8 cellular contexts compared by ENCODE assay signal in genomic region chr5:177085985-177086917, GRCh38. TPM values are rescaled to one million over a fixed set of nuclear protein-coding genes. Genes with fewer than 3 reads are reported as not detected.
A peak's percentile ranks its signal among the peaks of the same experiment; 100 is the strongest.
DNase-seq lines count a peak whose midpoint lies in the region; ATAC-seq and TF ChIP-seq lines count a peak whose summit lies in the region.

Gene FGFR4, plus strand, starts transcription at chr5:177086915. Its CDS starts 2,688 bp downstream, at chr5:177089603.

- peak; percentile 16 to 43 for DNase-seq in activated CD8-positive, alpha-beta memory T cell treated with anti-CD3 and anti-CD28 coated beads for 1 hour (ENCODE audit: extremely low read depth in 1 of 2, low read depth in 1 of 2)
- no peak for DNase-seq in activated CD8-positive, alpha-beta memory T cell treated with anti-CD3 and anti-CD28 coated beads for 24 hours
- DNase-seq in NOMO-1 treated with DMSO at 0.1 percent for 48 hours (lab: John Stamatoyannopoulos, UW; ENCODE audit: unreplicated experiment), result peak; percentile 47
- DNase-seq in activated T-cell treated with anti-CD3 and anti-CD28 coated beads, Interleukin-2, amount 50 U/mL, for 48 hours, result peak; percentile 66 to 73
- peak; percentile 28 for DNase-seq in fibroblast of the conjunctiva (ENCODE audit: low read depth)
- DNase-seq in osteocyte (ENCODE audit: extremely low spot score, unreplicated experiment), result no peak
- DNase-seq in type B pancreatic cell (ENCODE audit: extremely low spot score, unreplicated experiment), result no peak

- H3K9me3 Mint-ChIP-seq in osteocyte (ENCODE audit: unreplicated experiment), result no peaks in the 10 kb centered on the region
- H3K9me3 Mint-ChIP-seq in type B pancreatic cell, result no peaks in the 10 kb centered on the region

- H3K4me3 Mint-ChIP-seq in osteocyte (ENCODE audit: unreplicated experiment), result peak within 1 kb of the TSS; percentile 67
- peak within 1 kb of the TSS; percentile 80 for H3K4me3 Mint-ChIP-seq in type B pancreatic cell

- TF ChIP-seq CTCF in osteocyte (IDR thresholded peaks at IDR 0.05) (no peak), type B pancreatic cell (conservative IDR thresholded peaks at IDR 0.05) (no peak)

- H3K27ac Mint-ChIP-seq in osteocyte (ENCODE audit: unreplicated experiment) (no peak within 1 kb of the TSS), type B pancreatic cell (peak within 1 kb of the TSS; percentile 91)

- H3K27me3 Mint-ChIP-seq in osteocyte (ENCODE audit: unreplicated experiment) (peaks cover 20% of the 10 kb centered on the region), type B pancreatic cell (peaks cover 25% of the 10 kb centered on the region)

- peak; percentile 38 for ATAC-seq in HG03066 (IDR thresholded peaks at IDR 0.05; ENCODE audit: low read depth, unreplicated experiment)

- H3K4me1 Mint-ChIP-seq in osteocyte (ENCODE audit: unreplicated experiment), result peaks cover 17% of the 10 kb centered on the region
- H3K4me1 Mint-ChIP-seq in type B pancreatic cell (ENCODE audit: unreplicated experiment), result peaks cover 25% of the 10 kb centered on the region

- H3K36me3 Mint-ChIP-seq in osteocyte (ENCODE audit: unreplicated experiment) (no peaks in the 10 kb centered on the region), type B pancreatic cell (no peaks in the 10 kb centered on the region)

RNA-seq across cellular contexts. Expression of gene FGFR4, which starts in this region (rescaled TPM):
- total RNA-seq in osteocyte, result 1.1 and 1.7 TPM in 2 replicates
- 33.0 and 34.1 TPM in 2 replicates for total RNA-seq in type B pancreatic cell (ENCODE audit: low replicate concordance)

Comparison
In these comparisons a context has a peak if more than half of its experiments do, and no peak if none do; other contexts are left out.
1. RNA of gene FGFR4 (total RNA-seq): 33.0 to 34.1 TPM in type B pancreatic cell; 1.1 to 1.7 TPM in osteocyte; every median in the first group is over 10 times any median in the second.
2. DNase-seq: peak in activated CD8-positive, alpha-beta memory T cell treated with anti-CD3 and anti-CD28 coated beads for 1 hour (2 of 2), NOMO-1 treated with DMSO at 0.1 percent for 48 hours (single experiment), activated T-cell treated with anti-CD3 and anti-CD28 coated beads, Interleukin-2, amount 50 U/mL, for 48 hours (2 of 2) and fibroblast of the conjunctiva (single experiment); none in activated CD8-positive, alpha-beta memory T cell treated with anti-CD3 and anti-CD28 coated beads for 24 hours (single experiment), osteocyte (single experiment) and type B pancreatic cell (single experiment).